Comparison of ENCODE assay signal across 28 cellular contexts in the genomic region with DNA sequence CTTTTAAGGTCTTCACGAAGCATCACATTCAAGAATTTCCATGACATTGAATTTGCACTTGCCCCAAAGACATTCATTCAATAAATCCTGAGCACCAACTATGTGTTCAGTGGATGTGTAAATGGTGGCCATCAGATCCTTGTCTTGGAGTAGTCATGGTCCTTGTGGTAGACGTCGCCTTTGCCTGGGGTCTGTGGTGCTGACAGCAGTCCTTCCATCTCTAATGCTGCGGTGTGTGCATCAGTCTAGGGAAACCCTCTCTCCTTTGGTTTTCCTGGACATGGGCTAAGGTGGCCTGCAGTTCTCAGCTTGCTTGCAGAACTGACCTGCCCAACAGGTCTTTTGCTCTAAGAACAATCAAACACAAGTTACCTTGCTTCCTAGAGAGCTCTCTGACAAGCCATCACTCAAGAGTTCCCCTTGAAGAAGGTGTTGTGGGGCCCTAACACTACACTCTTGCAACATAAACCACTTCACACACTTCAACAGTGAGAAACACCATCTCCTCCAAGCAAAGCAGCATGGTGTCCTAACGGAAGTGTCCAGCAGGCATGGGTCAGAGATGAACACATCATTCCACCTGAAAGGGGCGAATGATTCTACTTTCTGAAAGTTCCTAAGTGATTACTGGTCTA.
"Had no signal": no experiment of that assay in that cellular context is flagged by ENCODE, and none has a peak within 500 bp of the region (broad histone marks: within the 10 kb centered on the region; RNA-seq: fewer than 3 reads in every experiment).

No MANE protein-coding gene starts in this region.

- H3K4me1 Mint-ChIP-seq: activated CD4-positive, alpha-beta T cell treated with anti-CD3 and anti-CD28 coated beads, Interleukin-2, amount 10 ng/mL, durations not matched to agents 24 days and 14 days; activated naive CD4-positive, alpha-beta T cell treated with anti-CD3 and anti-CD28 coated beads, Interleukin-2, amount 50 U/mL, for 24 hours; activated naive CD8-positive, alpha-beta T cell treated with anti-CD3 and anti-CD28 coated beads, Interleukin-2, amount 50 U/mL, for 24 hours; activated T-helper 17 cell treated with anti-CD3 and anti-CD28 coated beads, Interleukin-2, amount 50 U/mL, for 72 hours; immature natural killer cell; stimulated activated naive B cell treated with anti-CD40 and anti-IgM and Interleukin-4, amounts not matched to agents 10 μg/mL and 1 μg/mL and 100 μg/mL, for 72 hours had no signal

- H3K27me3 ChIP-seq: ovary, vagina had no signal

- FAIRE-seq: small intestine had no signal

- H3K9me3 ChIP-seq: mucosa of descending colon, neutrophil, ovary, prostate gland, transverse colon, vagina had no signal

- H3K4me1 ChIP-seq: prostate gland, transverse colon, vagina had no signal

- H3K4me3 ChIP-seq: lung, mucosa of descending colon, ovary, prostate gland, transverse colon, vagina had no signal

- H3K9me3 Mint-ChIP-seq: activated CD4-positive, alpha-beta memory T cell treated with anti-CD3 and anti-CD28 coated beads for 36 hours; activated CD4-positive, alpha-beta T cell treated with anti-CD3 and anti-CD28 coated beads, Interleukin-2, amount 10 ng/mL, durations not matched to agents 24 days and 14 days; activated naive CD4-positive, alpha-beta T cell treated with anti-CD3 and anti-CD28 coated beads, Interleukin-2, amount 50 U/mL, for 24 hours; activated naive CD8-positive, alpha-beta T cell treated with anti-CD3 and anti-CD28 coated beads, Interleukin-2, amount 50 U/mL, for 24 hours; activated T-cell treated with anti-CD3 and anti-CD28 coated beads, Interleukin-2, amount 50 U/mL, for 4 hours; activated T-helper 17 cell treated with anti-CD3 and anti-CD28 coated beads, Interleukin-2, amount 50 U/mL, for 72 hours; endodermal cell; immature natural killer cell; nephron progenitor cell; stimulated activated naive B cell treated with anti-CD40 and anti-IgM and Interleukin-4, amounts not matched to agents 10 μg/mL and 1 μg/mL and 100 μg/mL, for 72 hours had no signal

- H3K4me3 Mint-ChIP-seq: activated CD4-positive, alpha-beta memory T cell treated with anti-CD3 and anti-CD28 coated beads for 36 hours; activated CD4-positive, alpha-beta T cell treated with anti-CD3 and anti-CD28 coated beads, Interleukin-2, amount 10 ng/mL, durations not matched to agents 24 days and 14 days; activated naive CD4-positive, alpha-beta T cell treated with anti-CD3 and anti-CD28 coated beads, Interleukin-2, amount 50 U/mL, for 24 hours; activated naive CD8-positive, alpha-beta T cell treated with anti-CD3 and anti-CD28 coated beads, Interleukin-2, amount 50 U/mL, for 24 hours; activated T-cell treated with anti-CD3 and anti-CD28 coated beads, Interleukin-2, amount 50 U/mL, for 4 hours; activated T-helper 17 cell treated with anti-CD3 and anti-CD28 coated beads, Interleukin-2, amount 50 U/mL, for 72 hours; endodermal cell; immature natural killer cell; nephron progenitor cell; stimulated activated naive B cell treated with anti-CD40 and anti-IgM and Interleukin-4, amounts not matched to agents 10 μg/mL and 1 μg/mL and 100 μg/mL, for 72 hours; T-helper 17 cell had no signal

- H3K27ac Mint-ChIP-seq: activated CD4-positive, alpha-beta memory T cell treated with anti-CD3 and anti-CD28 coated beads for 36 hours; activated CD4-positive, alpha-beta T cell treated with anti-CD3 and anti-CD28 coated beads, Interleukin-2, amount 10 ng/mL, durations not matched to agents 24 days and 14 days; activated naive CD4-positive, alpha-beta T cell treated with anti-CD3 and anti-CD28 coated beads, Interleukin-2, amount 50 U/mL, for 24 hours; activated naive CD8-positive, alpha-beta T cell treated with anti-CD3 and anti-CD28 coated beads, Interleukin-2, amount 50 U/mL, for 24 hours; activated T-helper 17 cell treated with anti-CD3 and anti-CD28 coated beads, Interleukin-2, amount 50 U/mL, for 72 hours; endodermal cell; immature natural killer cell; nephron progenitor cell; stimulated activated naive B cell treated with anti-CD40 and anti-IgM and Interleukin-4, amounts not matched to agents 10 μg/mL and 1 μg/mL and 100 μg/mL, for 72 hours; T-helper 17 cell had no signal

- DNase-seq: activated CD4-positive, alpha-beta memory T cell treated with anti-CD3 and anti-CD28 coated beads for 36 hours; activated CD4-positive, alpha-beta T cell treated with anti-CD3 and anti-CD28 coated beads, Interleukin-2, amount 10 ng/mL, durations not matched to agents 24 days and 14 days; activated naive CD8-positive, alpha-beta T cell treated with anti-CD3 and anti-CD28 coated beads, Interleukin-2, amount 50 U/mL, for 24 hours; activated T-cell treated with anti-CD3 and anti-CD28 coated beads, Interleukin-2, amount 50 U/mL, for 4 hours; amygdala; foreskin fibroblast; hypothalamus; immature natural killer cell; mesendoderm; mucosa of descending colon; nephron progenitor cell; ovary; retina; small intestine; stimulated activated CD4-positive, alpha-beta T cell treated with anti-CD3 and anti-CD28 coated beads, Interleukin-1b, Interleukin-23, amount 100 ng/mL, for 48 hours; stimulated activated CD4-positive, alpha-beta T cell treated with anti-CD3 and anti-CD28 coated beads, Interleukin-4, amount 100 ng/mL, for 4 hours; stimulated activated naive B cell treated with anti-CD40 and anti-IgM and Interleukin-4, amounts not matched to agents 10 μg/mL and 1 μg/mL and 100 μg/mL, for 72 hours; T-helper 17 cell; T1000; transverse colon; WERI-Rb-1 had no signal

- H3K36me3 ChIP-seq: neutrophil, ovary, prostate gland, transverse colon, vagina, WERI-Rb-1 had no signal

- H3K36me3 Mint-ChIP-seq: activated CD4-positive, alpha-beta memory T cell treated with anti-CD3 and anti-CD28 coated beads for 36 hours; activated naive CD4-positive, alpha-beta T cell treated with anti-CD3 and anti-CD28 coated beads, Interleukin-2, amount 50 U/mL, for 24 hours; immature natural killer cell; stimulated activated naive B cell treated with anti-CD40 and anti-IgM and Interleukin-4, amounts not matched to agents 10 μg/mL and 1 μg/mL and 100 μg/mL, for 72 hours had no signal

- H3K27ac ChIP-seq: neutrophil, ovary, prostate gland, transverse colon, vagina, WERI-Rb-1 had no signal
